ENCODE assay signal across 27 cellular contexts in genomic region chr15:24318981-24319380, GRCh38.
"Had no signal": no experiment of that assay in that cellular context is flagged by ENCODE, and none has a peak within 500 bp of the region (broad histone marks: within the 10 kb centered on the region; RNA-seq: fewer than 3 reads in every experiment).

No MANE protein-coding gene starts in this region.

- ATAC-seq: activated CD8-positive, alpha-beta T cell treated with anti-CD3 and anti-CD28 coated beads for 36 hours; activated naive CD4-positive, alpha-beta T cell treated with anti-CD3 and anti-CD28 coated beads, Interleukin-2, amount 50 U/mL, for 72 hours; gastroesophageal sphincter; left colon; naive thymus-derived CD4-positive, alpha-beta T cell; pancreas; stimulated activated memory B cell treated with anti-CD40 and anti-IgM and Interleukin-4, amounts not matched to agents 10 μg/mL and 1 μg/mL and 100 μg/mL, for 72 hours had no signal

- DNase-seq: activated B cell treated with CpG ODN at 0.5 μM for 24 hours; activated CD4-positive, alpha-beta T cell treated with anti-CD3 and anti-CD28 coated beads, Interleukin-2, amount 50 U/mL, for 1 hour; activated CD8-positive, alpha-beta T cell treated with anti-CD3 and anti-CD28 coated beads for 36 hours; activated naive CD4-positive, alpha-beta T cell; activated T-cell treated with anti-CD3 and anti-CD28 coated beads, Interleukin-2, amount 50 U/mL, for 48 hours; caudate nucleus; head of caudate nucleus; hippocampal formation; left colon; midbrain; naive thymus-derived CD4-positive, alpha-beta T cell; nucleus accumbens; pancreas; retina; stimulated activated CD4-positive, alpha-beta T cell treated with anti-CD3 and anti-CD28 coated beads, Interleukin-1b, Interleukin-23, amount 100 ng/mL, for 48 hours; stimulated activated CD4-positive, alpha-beta T cell treated with anti-CD3 and anti-CD28 coated beads, Interleukin-4, amount 100 ng/mL, for 4 hours; stimulated activated CD8-positive, alpha-beta memory T cell treated with anti-CD3 and anti-CD28 coated beads, Interleukin-4, amount 100 ng/mL, for 48 hours; stomach; T-helper 1 cell; thyroid gland; upper lobe of left lung had no signal

- H3K4me1 ChIP-seq: gastroesophageal sphincter, pancreas, prostate gland, stomach, thyroid gland, upper lobe of left lung, vagina had no signal

- H3K4me3 ChIP-seq: gastroesophageal sphincter, pancreas, prostate gland, smooth muscle cell, stomach, thyroid gland, upper lobe of left lung, vagina had no signal

- H3K27ac ChIP-seq: gastroesophageal sphincter, pancreas, prostate gland, thyroid gland, upper lobe of left lung, vagina had no signal

- H3K36me3 ChIP-seq: gastroesophageal sphincter, pancreas, prostate gland, stomach, thyroid gland, upper lobe of left lung, vagina had no signal

- H3K27me3 ChIP-seq: gastroesophageal sphincter, pancreas, stomach, thyroid gland, upper lobe of left lung, vagina had no signal

- H3K9me3 ChIP-seq: gastroesophageal sphincter, pancreas, prostate gland, stomach, thyroid gland, upper lobe of left lung, vagina had no signal
